In the genomic region with DNA sequence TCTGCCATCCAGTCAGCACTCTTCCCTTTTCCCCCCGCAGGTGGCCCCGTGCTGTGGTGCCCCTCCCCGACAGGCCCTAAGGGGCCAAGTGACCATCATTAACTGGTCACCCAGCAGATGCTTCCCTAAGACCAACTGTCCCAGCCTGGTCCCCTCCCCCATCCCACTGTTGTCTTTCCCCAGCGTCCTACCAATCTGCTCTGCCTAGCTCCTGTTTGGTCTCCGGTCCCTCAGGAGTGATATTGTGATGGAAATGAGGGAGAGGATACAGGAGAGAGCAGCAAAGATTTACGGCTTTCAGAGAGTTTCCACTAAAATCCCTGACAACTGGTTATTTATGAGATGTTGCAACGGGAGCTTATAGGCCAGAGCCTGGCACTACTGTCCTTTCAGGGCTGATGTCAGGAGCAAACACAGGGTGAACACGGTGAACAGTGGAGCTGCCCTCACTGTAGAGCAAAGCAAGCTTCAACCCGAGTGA, we compare ENCODE assay signal across 1 cellular context.
TF ChIP-seq lines count a peak whose summit lies in the region.

No MANE protein-coding gene starts in this region.

TF ChIP-seq in H1, 55 proteins besides CTCF, POLR2A, EP300 and RAD21 (continued from another document):
- TF ChIP-seq CTBP2 (IDR thresholded peaks at IDR 0.05; ENCODE audit: borderline replicate concordance, insufficient read depth, insufficient read length, low read length) = no peak
- TF ChIP-seq SIRT6 (IDR thresholded peaks at IDR 0.05; ENCODE audit: low read length) = no peak
- TF ChIP-seq CHD1 (IDR thresholded peaks at IDR 0.05; ENCODE audit: low read depth, low read length) = no peak
- no peak for TF ChIP-seq E2F6 (IDR thresholded peaks at IDR 0.05)
- TF ChIP-seq, protein P1, sequence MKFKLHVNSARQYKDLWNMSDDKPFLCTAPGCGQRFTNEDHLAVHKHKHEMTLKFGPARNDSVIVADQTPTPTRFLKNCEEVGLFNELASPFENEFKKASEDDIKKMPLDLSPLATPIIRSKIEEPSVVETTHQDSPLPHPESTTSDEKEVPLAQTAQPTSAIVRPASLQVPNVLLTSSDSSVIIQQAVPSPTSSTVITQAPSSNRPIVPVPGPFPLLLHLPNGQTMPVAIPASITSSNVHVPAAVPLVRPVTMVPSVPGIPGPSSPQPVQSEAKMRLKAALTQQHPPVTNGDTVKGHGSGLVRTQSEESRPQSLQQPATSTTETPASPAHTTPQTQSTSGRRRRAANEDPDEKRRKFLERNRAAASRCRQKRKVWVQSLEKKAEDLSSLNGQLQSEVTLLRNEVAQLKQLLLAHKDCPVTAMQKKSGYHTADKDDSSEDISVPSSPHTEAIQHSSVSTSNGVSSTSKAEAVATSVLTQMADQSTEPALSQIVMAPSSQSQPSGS (IDR thresholded peaks at IDR 0.05; ENCODE audit: low read length) = no peak
- TF ChIP-seq HDAC2 (IDR thresholded peaks at IDR 0.05; ENCODE audit: borderline replicate concordance in 1 of 2, low read depth in 2 of 2, low read length in 2 of 2) = 0 out of 4 replicates have a peak, but pooled peaks of 1 of the 2 experiments have one; percentile 39
- TF ChIP-seq TBP (IDR thresholded peaks at IDR 0.05; ENCODE audit: low read depth, low read length) = no peak
- TF ChIP-seq KDM1A (IDR thresholded peaks at IDR 0.05; ENCODE audit: borderline replicate concordance, low read length) = peak; percentile 46; the same call in 1 of the 2 replicates
- no peak for TF ChIP-seq SP2 (IDR thresholded peaks at IDR 0.05; ENCODE audit: low read length)
- 0 out of 2 replicates have a peak, but pooled peaks have one; percentile 44 for TF ChIP-seq CEBPB (IDR thresholded peaks at IDR 0.05; ENCODE audit: low read depth, low read length)
- no peak for TF ChIP-seq FOSL1 (IDR thresholded peaks at IDR 0.05; ENCODE audit: insufficient read depth, low read depth, low read length)
- TF ChIP-seq NRF1 (IDR thresholded peaks at IDR 0.05; ENCODE audit: low read depth, low read length) = no peak
- no peak for TF ChIP-seq USF2 (IDR thresholded peaks at IDR 0.05; ENCODE audit: low read length)
- TF ChIP-seq RNF2 (IDR thresholded peaks at IDR 0.05; ENCODE audit: borderline replicate concordance, low read depth, low read length, missing control alignments, poor library complexity, severe bottlenecking) = no peak
- no peak for TF ChIP-seq ZNF274 (IDR thresholded peaks at IDR 0.05; ENCODE audit: borderline replicate concordance, extremely low read depth, low read length)
- no peak for TF ChIP-seq CHD2 (IDR thresholded peaks at IDR 0.05; ENCODE audit: low read length)
- no peak for TF ChIP-seq YY1 (IDR thresholded peaks at IDR 0.05; ENCODE audit: low read depth, low read length)
- TF ChIP-seq MAFK (IDR thresholded peaks at IDR 0.05; ENCODE audit: low read depth, low read length) = no peak
- TF ChIP-seq RFX5 (IDR thresholded peaks at IDR 0.05; ENCODE audit: borderline replicate concordance, low read depth, low read length) = no peak
- TF ChIP-seq HDAC6 (IDR thresholded peaks at IDR 0.05; ENCODE audit: low read depth, low read length) = no peak
- TF ChIP-seq, protein P2, sequence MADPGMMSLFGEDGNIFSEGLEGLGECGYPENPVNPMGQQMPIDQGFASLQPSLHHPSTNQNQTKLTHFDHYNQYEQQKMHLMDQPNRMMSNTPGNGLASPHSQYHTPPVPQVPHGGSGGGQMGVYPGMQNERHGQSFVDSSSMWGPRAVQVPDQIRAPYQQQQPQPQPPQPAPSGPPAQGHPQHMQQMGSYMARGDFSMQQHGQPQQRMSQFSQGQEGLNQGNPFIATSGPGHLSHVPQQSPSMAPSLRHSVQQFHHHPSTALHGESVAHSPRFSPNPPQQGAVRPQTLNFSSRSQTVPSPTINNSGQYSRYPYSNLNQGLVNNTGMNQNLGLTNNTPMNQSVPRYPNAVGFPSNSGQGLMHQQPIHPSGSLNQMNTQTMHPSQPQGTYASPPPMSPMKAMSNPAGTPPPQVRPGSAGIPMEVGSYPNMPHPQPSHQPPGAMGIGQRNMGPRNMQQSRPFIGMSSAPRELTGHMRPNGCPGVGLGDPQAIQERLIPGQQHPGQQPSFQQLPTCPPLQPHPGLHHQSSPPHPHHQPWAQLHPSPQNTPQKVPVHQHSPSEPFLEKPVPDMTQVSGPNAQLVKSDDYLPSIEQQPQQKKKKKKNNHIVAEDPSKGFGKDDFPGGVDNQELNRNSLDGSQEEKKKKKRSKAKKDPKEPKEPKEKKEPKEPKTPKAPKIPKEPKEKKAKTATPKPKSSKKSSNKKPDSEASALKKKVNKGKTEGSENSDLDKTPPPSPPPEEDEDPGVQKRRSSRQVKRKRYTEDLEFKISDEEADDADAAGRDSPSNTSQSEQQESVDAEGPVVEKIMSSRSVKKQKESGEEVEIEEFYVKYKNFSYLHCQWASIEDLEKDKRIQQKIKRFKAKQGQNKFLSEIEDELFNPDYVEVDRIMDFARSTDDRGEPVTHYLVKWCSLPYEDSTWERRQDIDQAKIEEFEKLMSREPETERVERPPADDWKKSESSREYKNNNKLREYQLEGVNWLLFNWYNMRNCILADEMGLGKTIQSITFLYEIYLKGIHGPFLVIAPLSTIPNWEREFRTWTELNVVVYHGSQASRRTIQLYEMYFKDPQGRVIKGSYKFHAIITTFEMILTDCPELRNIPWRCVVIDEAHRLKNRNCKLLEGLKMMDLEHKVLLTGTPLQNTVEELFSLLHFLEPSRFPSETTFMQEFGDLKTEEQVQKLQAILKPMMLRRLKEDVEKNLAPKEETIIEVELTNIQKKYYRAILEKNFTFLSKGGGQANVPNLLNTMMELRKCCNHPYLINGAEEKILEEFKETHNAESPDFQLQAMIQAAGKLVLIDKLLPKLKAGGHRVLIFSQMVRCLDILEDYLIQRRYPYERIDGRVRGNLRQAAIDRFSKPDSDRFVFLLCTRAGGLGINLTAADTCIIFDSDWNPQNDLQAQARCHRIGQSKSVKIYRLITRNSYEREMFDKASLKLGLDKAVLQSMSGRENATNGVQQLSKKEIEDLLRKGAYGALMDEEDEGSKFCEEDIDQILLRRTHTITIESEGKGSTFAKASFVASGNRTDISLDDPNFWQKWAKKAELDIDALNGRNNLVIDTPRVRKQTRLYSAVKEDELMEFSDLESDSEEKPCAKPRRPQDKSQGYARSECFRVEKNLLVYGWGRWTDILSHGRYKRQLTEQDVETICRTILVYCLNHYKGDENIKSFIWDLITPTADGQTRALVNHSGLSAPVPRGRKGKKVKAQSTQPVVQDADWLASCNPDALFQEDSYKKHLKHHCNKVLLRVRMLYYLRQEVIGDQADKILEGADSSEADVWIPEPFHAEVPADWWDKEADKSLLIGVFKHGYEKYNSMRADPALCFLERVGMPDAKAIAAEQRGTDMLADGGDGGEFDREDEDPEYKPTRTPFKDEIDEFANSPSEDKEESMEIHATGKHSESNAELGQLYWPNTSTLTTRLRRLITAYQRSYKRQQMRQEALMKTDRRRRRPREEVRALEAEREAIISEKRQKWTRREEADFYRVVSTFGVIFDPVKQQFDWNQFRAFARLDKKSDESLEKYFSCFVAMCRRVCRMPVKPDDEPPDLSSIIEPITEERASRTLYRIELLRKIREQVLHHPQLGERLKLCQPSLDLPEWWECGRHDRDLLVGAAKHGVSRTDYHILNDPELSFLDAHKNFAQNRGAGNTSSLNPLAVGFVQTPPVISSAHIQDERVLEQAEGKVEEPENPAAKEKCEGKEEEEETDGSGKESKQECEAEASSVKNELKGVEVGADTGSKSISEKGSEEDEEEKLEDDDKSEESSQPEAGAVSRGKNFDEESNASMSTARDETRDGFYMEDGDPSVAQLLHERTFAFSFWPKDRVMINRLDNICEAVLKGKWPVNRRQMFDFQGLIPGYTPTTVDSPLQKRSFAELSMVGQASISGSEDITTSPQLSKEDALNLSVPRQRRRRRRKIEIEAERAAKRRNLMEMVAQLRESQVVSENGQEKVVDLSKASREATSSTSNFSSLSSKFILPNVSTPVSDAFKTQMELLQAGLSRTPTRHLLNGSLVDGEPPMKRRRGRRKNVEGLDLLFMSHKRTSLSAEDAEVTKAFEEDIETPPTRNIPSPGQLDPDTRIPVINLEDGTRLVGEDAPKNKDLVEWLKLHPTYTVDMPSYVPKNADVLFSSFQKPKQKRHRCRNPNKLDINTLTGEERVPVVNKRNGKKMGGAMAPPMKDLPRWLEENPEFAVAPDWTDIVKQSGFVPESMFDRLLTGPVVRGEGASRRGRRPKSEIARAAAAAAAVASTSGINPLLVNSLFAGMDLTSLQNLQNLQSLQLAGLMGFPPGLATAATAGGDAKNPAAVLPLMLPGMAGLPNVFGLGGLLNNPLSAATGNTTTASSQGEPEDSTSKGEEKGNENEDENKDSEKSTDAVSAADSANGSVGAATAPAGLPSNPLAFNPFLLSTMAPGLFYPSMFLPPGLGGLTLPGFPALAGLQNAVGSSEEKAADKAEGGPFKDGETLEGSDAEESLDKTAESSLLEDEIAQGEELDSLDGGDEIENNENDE (IDR thresholded peaks at IDR 0.05; ENCODE audit: insufficient replicate concordance, low read length) = no peak
- TF ChIP-seq BCL11A (IDR thresholded peaks at IDR 0.05; ENCODE audit: low read depth in 2 of 2, low read length in 2 of 2) = no peak
- TF ChIP-seq SUZ12 (IDR thresholded peaks at IDR 0.05; ENCODE audit: low read length) = no peak
- TF ChIP-seq POU5F1 (IDR thresholded peaks at IDR 0.05; ENCODE audit: low read depth, low read length) = 0 out of 2 replicates have a peak, but pooled peaks have one; percentile 57
- TF ChIP-seq TEAD4 (IDR thresholded peaks at IDR 0.05; ENCODE audit: low read depth, low read length) = no peak
- TF ChIP-seq TCF12 (IDR thresholded peaks at IDR 0.05; ENCODE audit: low read depth, low read length) = 0 out of 2 replicates have a peak, but pooled peaks have one; percentile 21
- TF ChIP-seq SRF (IDR thresholded peaks at IDR 0.05; ENCODE audit: low read depth, low read length) = no peak
- peak; percentile 98; the same call in 1 of the 2 replicates for TF ChIP-seq RBBP5 (IDR thresholded peaks at IDR 0.05; ENCODE audit: borderline replicate concordance, low read depth, low read length)
- TF ChIP-seq GABPA (IDR thresholded peaks at IDR 0.05; ENCODE audit: borderline replicate concordance, insufficient read depth, low read length) = no peak
- TF ChIP-seq ATF3 (IDR thresholded peaks at IDR 0.05; ENCODE audit: insufficient read depth, low read depth, low read length) = no peak
- peak; percentile 91 for TF ChIP-seq ASH2L (IDR thresholded peaks at IDR 0.05; ENCODE audit: low read length)
- TF ChIP-seq EGR1 (IDR thresholded peaks at IDR 0.05; ENCODE audit: borderline replicate concordance, low read depth, low read length) = no peak
- TF ChIP-seq TAF7 (optimal IDR thresholded peaks at IDR 0.05; ENCODE audit: borderline replicate concordance, low read depth, low read length) = no peak
- TF ChIP-seq SP4 (IDR thresholded peaks at IDR 0.05; ENCODE audit: low read length) = no peak
- TF ChIP-seq GTF2F1 (IDR thresholded peaks at IDR 0.05; ENCODE audit: borderline replicate concordance, low read depth, low read length) = no peak
- no peak for TF ChIP-seq EZH2 (IDR thresholded peaks at IDR 0.05; ENCODE audit: low read depth, low read length, severe bottlenecking)
- no peak; a peak in 1 of 4 replicates for TF ChIP-seq SIN3A (conservative IDR thresholded peaks at IDR 0.05 in 1 of 2, IDR thresholded peaks at IDR 0.05 in 1 of 2; ENCODE audit: low read depth in 1 of 2, low read length in 2 of 2)
- TF ChIP-seq BACH1 (IDR thresholded peaks at IDR 0.05; ENCODE audit: low read length) = no peak
- 0 out of 2 replicates have a peak, but pooled peaks have one; percentile 40 for TF ChIP-seq TAF1 (IDR thresholded peaks at IDR 0.05; ENCODE audit: low read depth, low read length)
- TF ChIP-seq NANOG (IDR thresholded peaks at IDR 0.05; ENCODE audit: insufficient read depth, low read depth, low read length, poor library complexity, severe bottlenecking) = no peak
- TF ChIP-seq, protein P3, sequence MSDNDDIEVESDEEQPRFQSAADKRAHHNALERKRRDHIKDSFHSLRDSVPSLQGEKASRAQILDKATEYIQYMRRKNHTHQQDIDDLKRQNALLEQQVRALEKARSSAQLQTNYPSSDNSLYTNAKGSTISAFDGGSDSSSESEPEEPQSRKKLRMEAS (IDR thresholded peaks at IDR 0.05) = no peak
- no peak for TF ChIP-seq SIX5 (IDR thresholded peaks at IDR 0.05; ENCODE audit: low read depth, low read length)
- no peak for TF ChIP-seq BRCA1 (IDR thresholded peaks at IDR 0.05; ENCODE audit: low read depth, low read length)
- no peak for TF ChIP-seq POLR2AphosphoS5 (IDR thresholded peaks at IDR 0.05; ENCODE audit: low read depth, low read length)
- no peak for TF ChIP-seq CREB1 (IDR thresholded peaks at IDR 0.05)
- no peak for TF ChIP-seq JUND (IDR thresholded peaks at IDR 0.05; ENCODE audit: low read length)
- TF ChIP-seq KDM5A (IDR thresholded peaks at IDR 0.05; ENCODE audit: low read length) = no peak
- no peak for TF ChIP-seq CBX5 (IDR thresholded peaks at IDR 0.05; ENCODE audit: low read depth, low read length)
- TF ChIP-seq SP1 (IDR thresholded peaks at IDR 0.05; ENCODE audit: low read depth, low read length) = peak; percentile 83
- TF ChIP-seq KDM4A (IDR thresholded peaks at IDR 0.05; ENCODE audit: low read depth, low read length, severe bottlenecking) = no peak
TF ChIP-seq in H1: peak in this region for 9.
